Comparison of ENCODE assay signal across 10 cellular contexts in the genomic region with DNA sequence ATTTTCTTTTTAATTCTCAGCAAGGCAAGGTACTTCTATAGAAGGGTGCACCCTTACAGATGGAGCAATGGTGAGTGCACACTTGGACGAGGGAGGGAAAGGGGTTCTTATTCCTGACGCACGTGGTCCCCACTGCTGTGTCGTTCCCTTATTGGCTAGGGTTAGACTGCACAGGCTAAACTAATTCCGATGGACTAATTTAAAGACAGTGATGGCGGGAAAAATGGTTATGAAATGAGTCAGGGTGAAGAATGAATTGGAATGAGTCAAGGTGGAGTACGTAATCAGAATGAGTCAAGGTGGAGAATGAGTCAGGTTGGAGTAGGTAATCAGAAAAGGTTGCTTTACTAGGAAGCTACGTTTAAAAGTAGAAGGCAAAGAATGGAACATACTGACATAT. TPM values are rescaled to one million over a fixed set of nuclear protein-coding genes. Genes with fewer than 3 reads are reported as not detected.
DNase-seq lines count a peak whose midpoint lies in the region; ATAC-seq, FAIRE-seq and TF ChIP-seq lines count a peak whose summit lies in the region.
"Had no signal": no experiment of that assay in that cellular context is flagged by ENCODE, and none has a peak within 500 bp of the region (broad histone marks: within the 10 kb centered on the region; RNA-seq: fewer than 3 reads in every experiment).

No MANE protein-coding gene starts in this region.

- H3K4me1 ChIP-seq in A549 = peaks cover 40% of the 10 kb centered on the region
- H3K4me1 ChIP-seq: testis had no signal

- peak overlapping the region; percentile 81 for H3K27ac ChIP-seq in A549
- H3K27ac ChIP-seq: C4-2B, testis had no signal

- CTCF ChIA-PET in A549 (lab: Yijun Ruan, JAX) = interaction anchor here (1.0 to 2.3 kb wide), 3 partner anchors 9 to 331 kb away, joined by 3 to 8 read pairs (median 3); no protein-coding TSS in a partner anchor

- ATAC-seq in A549 (peak in 1 of 2 experiments; percentile 0; a peak in 1 of 6 replicates), memory B cell (ENCODE audit: low read depth) (no peak), HG03139 (IDR thresholded peaks at IDR 0.05; ENCODE audit: unreplicated experiment) (no peak), sciatic nerve (no peak)

- POLR2A ChIA-PET in A549 (lab: Yijun Ruan, JAX) = interaction anchor here (1.2 kb wide), 1 partner anchor 194 kb away, joined by 3 read pairs; no protein-coding TSS in a partner anchor

- DNase-seq in A549 (ENCODE audit: low read depth in 1 of 2, low spot score in 1 of 2) (peak; percentile 39 to 86), HS-5 (ENCODE audit: low read depth) (peak; percentile 77), memory B cell (ENCODE audit: low spot score in 2 of 2) (no peak), DMS153 (lab: John Stamatoyannopoulos, UW) (no peak), sciatic nerve (ENCODE audit: low spot score) (no peak), AML-193 (lab: John Stamatoyannopoulos, UW) (no peak)
- DNase-seq in activated T-helper 9 cell treated with anti-CD3 and anti-CD28 coated beads, Interleukin-2, amount 50 U/mL, for 16 hours (ENCODE audit: low read depth) = peak; percentile 8
- DNase-seq: testis had no signal

- no peak for TF ChIP-seq POLR2A in A549 (IDR thresholded peaks at IDR 0.05; ENCODE audit: low read length)

- H3K4me2 ChIP-seq in A549 = peak overlapping the region; percentile 90

- FAIRE-seq in A549 (lab: Jason Lieb, UNC) = peak; percentile 54

- TF ChIP-seq EP300 in A549 (IDR thresholded peaks at IDR 0.05) = no peak

- H3K4me3 ChIP-seq in A549 = peak overlapping the region; percentile 30; the same call in 1 of the 3 replicates
- H3K4me3 ChIP-seq: testis had no signal

- H3K9me3 Mint-ChIP-seq in memory B cell = peaks cover 1% of the 10 kb centered on the region

- no peaks in the 10 kb centered on the region for H3K9me3 ChIP-seq in A549
- H3K9me3 ChIP-seq: testis had no signal

- WGBS in A549 (ENCODE audit: missing lambda C conversion rate) = 2% methylated on average over 8 of the region's 8 CpGs

- peak overlapping the region; percentile 98 for H3K27ac Mint-ChIP-seq in memory B cell

- no peak for TF ChIP-seq CTCF in A549 (IDR thresholded peaks at IDR 0.05)

- peaks cover 2% of the 10 kb centered on the region for H3K27me3 Mint-ChIP-seq in memory B cell

- H3K4me1 Mint-ChIP-seq in memory B cell = peaks cover 19% of the 10 kb centered on the region

- no peaks in the 10 kb centered on the region for H3K36me3 Mint-ChIP-seq in memory B cell

- H3K4me3 Mint-ChIP-seq in memory B cell = no peak overlapping the region

- no peak for TF ChIP-seq RAD21 in A549 (conservative IDR thresholded peaks at IDR 0.05 in 1 of 2, IDR thresholded peaks at IDR 0.05 in 1 of 2)

- intact Hi-C loops in sciatic nerve (cut with DNase I) = no loop called here

TF ChIP-seq in A549, 52 proteins besides CTCF, POLR2A, EP300 and RAD21:
- 0 out of 2 replicates have a peak, but pooled peaks have one; percentile 60 for TF ChIP-seq EHF (CRISPR knock-in tag; IDR thresholded peaks at IDR 0.05)
- TF ChIP-seq CEBPB (IDR thresholded peaks at IDR 0.05) = peak; percentile 16 to 71; a peak in 2 of 4 replicates
- no peak for TF ChIP-seq CBX8 (IDR thresholded peaks at IDR 0.05)
- no peak for TF ChIP-seq ESRRA (IDR thresholded peaks at IDR 0.05; ENCODE audit: borderline replicate concordance, low read length)
- TF ChIP-seq NR3C1 (IDR thresholded peaks at IDR 0.05) = no peak
- TF ChIP-seq MYC (IDR thresholded peaks at IDR 0.05; ENCODE audit: borderline replicate concordance, low read length) = 0 out of 2 replicates have a peak, but pooled peaks have one; percentile 20
- TF ChIP-seq RNF2 (IDR thresholded peaks at IDR 0.05; ENCODE audit: borderline replicate concordance, low read depth) = no peak
- no peak for TF ChIP-seq MAFK (IDR thresholded peaks at IDR 0.05; ENCODE audit: partially characterized antibody)
- TF ChIP-seq, protein P1, sequence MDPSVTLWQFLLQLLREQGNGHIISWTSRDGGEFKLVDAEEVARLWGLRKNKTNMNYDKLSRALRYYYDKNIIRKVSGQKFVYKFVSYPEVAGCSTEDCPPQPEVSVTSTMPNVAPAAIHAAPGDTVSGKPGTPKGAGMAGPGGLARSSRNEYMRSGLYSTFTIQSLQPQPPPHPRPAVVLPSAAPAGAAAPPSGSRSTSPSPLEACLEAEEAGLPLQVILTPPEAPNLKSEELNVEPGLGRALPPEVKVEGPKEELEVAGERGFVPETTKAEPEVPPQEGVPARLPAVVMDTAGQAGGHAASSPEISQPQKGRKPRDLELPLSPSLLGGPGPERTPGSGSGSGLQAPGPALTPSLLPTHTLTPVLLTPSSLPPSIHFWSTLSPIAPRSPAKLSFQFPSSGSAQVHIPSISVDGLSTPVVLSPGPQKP (IDR thresholded peaks at IDR 0.05; ENCODE audit: low read depth, low read length) = no peak
- TF ChIP-seq JUNB (IDR thresholded peaks at IDR 0.05) = peak; percentile 87
- TF ChIP-seq, protein P2, sequence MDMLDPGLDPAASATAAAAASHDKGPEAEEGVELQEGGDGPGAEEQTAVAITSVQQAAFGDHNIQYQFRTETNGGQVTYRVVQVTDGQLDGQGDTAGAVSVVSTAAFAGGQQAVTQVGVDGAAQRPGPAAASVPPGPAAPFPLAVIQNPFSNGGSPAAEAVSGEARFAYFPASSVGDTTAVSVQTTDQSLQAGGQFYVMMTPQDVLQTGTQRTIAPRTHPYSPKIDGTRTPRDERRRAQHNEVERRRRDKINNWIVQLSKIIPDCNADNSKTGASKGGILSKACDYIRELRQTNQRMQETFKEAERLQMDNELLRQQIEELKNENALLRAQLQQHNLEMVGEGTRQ (IDR thresholded peaks at IDR 0.05) = no peak
- TF ChIP-seq CBX2 (IDR thresholded peaks at IDR 0.05; ENCODE audit: borderline replicate concordance, low read depth) = no peak
- TF ChIP-seq, protein P3, sequence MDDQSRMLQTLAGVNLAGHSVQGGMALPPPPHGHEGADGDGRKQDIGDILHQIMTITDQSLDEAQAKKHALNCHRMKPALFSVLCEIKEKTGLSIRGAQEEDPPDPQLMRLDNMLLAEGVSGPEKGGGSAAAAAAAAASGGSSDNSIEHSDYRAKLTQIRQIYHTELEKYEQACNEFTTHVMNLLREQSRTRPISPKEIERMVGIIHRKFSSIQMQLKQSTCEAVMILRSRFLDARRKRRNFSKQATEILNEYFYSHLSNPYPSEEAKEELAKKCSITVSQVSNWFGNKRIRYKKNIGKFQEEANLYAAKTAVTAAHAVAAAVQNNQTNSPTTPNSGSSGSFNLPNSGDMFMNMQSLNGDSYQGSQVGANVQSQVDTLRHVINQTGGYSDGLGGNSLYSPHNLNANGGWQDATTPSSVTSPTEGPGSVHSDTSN (IDR thresholded peaks at IDR 0.05) = no peak
- no peak for TF ChIP-seq ZSCAN20 (CRISPR knock-in tag; IDR thresholded peaks at IDR 0.05)
- TF ChIP-seq CHD2 (IDR thresholded peaks at IDR 0.05; ENCODE audit: low read length, partially characterized antibody) = no peak
- peak; percentile 65; the same call in 1 of the 2 replicates for TF ChIP-seq HOXB5 (CRISPR knock-in tag; IDR thresholded peaks at IDR 0.05)
- TF ChIP-seq, protein P4, sequence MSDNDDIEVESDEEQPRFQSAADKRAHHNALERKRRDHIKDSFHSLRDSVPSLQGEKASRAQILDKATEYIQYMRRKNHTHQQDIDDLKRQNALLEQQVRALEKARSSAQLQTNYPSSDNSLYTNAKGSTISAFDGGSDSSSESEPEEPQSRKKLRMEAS (IDR thresholded peaks at IDR 0.05) = peak; percentile 55
- TF ChIP-seq RARB (CRISPR knock-in tag; IDR thresholded peaks at IDR 0.05) = no peak
- TF ChIP-seq, protein P5, sequence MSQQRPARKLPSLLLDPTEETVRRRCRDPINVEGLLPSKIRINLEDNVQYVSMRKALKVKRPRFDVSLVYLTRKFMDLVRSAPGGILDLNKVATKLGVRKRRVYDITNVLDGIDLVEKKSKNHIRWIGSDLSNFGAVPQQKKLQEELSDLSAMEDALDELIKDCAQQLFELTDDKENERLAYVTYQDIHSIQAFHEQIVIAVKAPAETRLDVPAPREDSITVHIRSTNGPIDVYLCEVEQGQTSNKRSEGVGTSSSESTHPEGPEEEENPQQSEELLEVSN (IDR thresholded peaks at IDR 0.05; ENCODE audit: borderline replicate concordance, low read depth) = peak; percentile 63
- TF ChIP-seq FOXS1 (CRISPR knock-in tag; IDR thresholded peaks at IDR 0.05) = no peak
- no peak; the same call in 1 of the 2 replicates for TF ChIP-seq GATA3 (IDR thresholded peaks at IDR 0.05; ENCODE audit: borderline replicate concordance)
- TF ChIP-seq JUN (IDR thresholded peaks at IDR 0.05) = no peak; a peak in 1 of 5 replicates
- no peak for TF ChIP-seq TP53 (CRISPR knock-in tag; IDR thresholded peaks at IDR 0.05)
- TF ChIP-seq FOSL2 (IDR thresholded peaks at IDR 0.05) = peak; percentile 93
- peak; percentile 99 for TF ChIP-seq FOSL2 (CRISPR knock-in tag; IDR thresholded peaks at IDR 0.05)
- TF ChIP-seq FOSB (CRISPR knock-in tag; IDR thresholded peaks at IDR 0.05) = no peak

RNA-seq across cellular contexts. Expression of a gene that starts 2.0 kb away (rescaled TPM):
- polyA plus RNA-seq in A549 (2011; rRNA removed) (54.1 and 72.8 TPM in 2 replicates), A549 (2017; fragmentation: RNase III; extraction: RNeasy Plus Mini Kit Qiagen cat#74134 plus additional on column Dnase treatment) (51.3 to 64.8 TPM (median 60.3 TPM) in 3 replicates)
- 24.9 and 25.0 TPM in 2 replicates for polyA plus RNA-seq in A549 (2012; cell fraction: cytosol; rRNA removed)
- polyA plus RNA-seq in A549 (2012; cell fraction: nucleus; rRNA removed) = 30.2 and 35.3 TPM in 2 replicates
- polyA minus RNA-seq in A549 (2011; rRNA and poly(A)+ RNA removed) = 38.6 and 51.9 TPM in 2 replicates
- total RNA-seq in sciatic nerve = 115 TPM

Comparison
In these comparisons a context has a peak if more than half of its experiments do, and no peak if none do; other contexts are left out.
1. DNase-seq: peak in A549 (2 of 2), HS-5 (single experiment) and activated T-helper 9 cell treated with anti-CD3 and anti-CD28 coated beads, Interleukin-2, amount 50 U/mL, for 16 hours (single experiment); none in memory B cell (0 of 2), DMS153 (single experiment), sciatic nerve (single experiment) and AML-193 (0 of 2).